ENCODE assay signal across 27 cellular contexts in genomic region chr2:176378323-176378722, GRCh38.
A peak's percentile ranks its signal among the peaks of the same experiment; 100 is the strongest.
DNase-seq lines count a peak whose midpoint lies in the region; FAIRE-seq and TF ChIP-seq lines count a peak whose summit lies in the region.
"Had no signal": no experiment of that assay in that cellular context is flagged by ENCODE, and none has a peak within 500 bp of the region (broad histone marks: within the 10 kb centered on the region; RNA-seq: fewer than 3 reads in every experiment).

No MANE protein-coding gene starts in this region.

- H3K9me3 Mint-ChIP-seq in CD14-positive monocyte = peaks cover 3 to 11% (median 7%) of the 10 kb centered on the region in 7 donors

- H3K27ac Mint-ChIP-seq in CD14-positive monocyte = no peak overlapping the region
- H3K27ac Mint-ChIP-seq: B cell; CD4-positive, alpha-beta memory T cell; CD4-positive, CD25-positive, alpha-beta regulatory T cell; CD8-positive, alpha-beta memory T cell had no signal

- peak; percentile 60 for FAIRE-seq in TTC549 (lab: Jason Lieb, UNC)
- peak; percentile 21 for FAIRE-seq in endometrium (lab: Jason Lieb, UNC)
- FAIRE-seq: A549, GM12878, GM12892, GM18507 had no signal

- CTCF ChIA-PET in HEK293 (lab: Yijun Ruan, JAX) = interaction anchor here (0.6 kb wide), 1 partner anchor 77 kb away, joined by 3 read pairs; no protein-coding TSS in a partner anchor

- no peak overlapping the region for H3K4me3 Mint-ChIP-seq in CD14-positive monocyte
- H3K4me3 Mint-ChIP-seq: B cell; CD4-positive, alpha-beta memory T cell; CD4-positive, CD25-positive, alpha-beta regulatory T cell; CD8-positive, alpha-beta memory T cell had no signal

- intact Hi-C loops in CD14-positive monocyte (cut with micrococcal nuclease) = no loop called here

- H3K4me3 ChIP-seq in HEK293 (ENCODE audit: low read depth, low read length) = no peak overlapping the region
- H3K4me3 ChIP-seq: A549; BLaER1 treated with 17β-estradiol and CSF1 and Interleukin-3, amounts not matched to agents 10 nM and 100 nM; GM12878 had no signal

- no peak for DNase-seq in KG1 (lab: John Stamatoyannopoulos, UW)
- no peak for DNase-seq in NCI-H2171 treated with DMSO at 0.1 percent for 48 hours (lab: John Stamatoyannopoulos, UW)
- DNase-seq in CD14-positive monocyte (ENCODE audit: low spot score) = no peak
- no peak for DNase-seq in erythroblast (lab: John Stamatoyannopoulos, UW)
- DNase-seq: 8988T; AML-193; CD4-positive, alpha-beta memory T cell; CD4-positive, CD25-positive, alpha-beta regulatory T cell; CD8-positive, alpha-beta memory T cell; COR-L47; DMS 273 treated with DMSO at 0.1 percent for 48 hours; DMS153; DMS53; DMS79; DND-41; EL; GDM1 had no signal

- no peaks in the 10 kb centered on the region for H3K4me1 ChIP-seq in HEK293 (ENCODE audit: control insufficient read depth, insufficient read depth, low read length)
- H3K4me1 ChIP-seq: A549; BLaER1 treated with 17β-estradiol and CSF1 and Interleukin-3, amounts not matched to agents 10 nM and 100 nM had no signal

- H3K27me3 Mint-ChIP-seq in CD14-positive monocyte (ENCODE audit: low read depth in 3 of 3) = peaks cover 0 to 6% (median 0%) of the 10 kb centered on the region in 3 donors

- H3K36me3 Mint-ChIP-seq in CD14-positive monocyte = no peaks in the 10 kb centered on the region
- H3K36me3 Mint-ChIP-seq: CD4-positive, alpha-beta memory T cell; CD4-positive, CD25-positive, alpha-beta regulatory T cell; CD8-positive, alpha-beta memory T cell had no signal

- H3K4me1 Mint-ChIP-seq in CD14-positive monocyte = no peaks in the 10 kb centered on the region
- H3K4me1 Mint-ChIP-seq: B cell; CD4-positive, alpha-beta memory T cell; CD4-positive, CD25-positive, alpha-beta regulatory T cell; CD8-positive, alpha-beta memory T cell had no signal

- POLR2A ChIA-PET in HEK293 (lab: Yijun Ruan, JAX) = no interaction called here

- no peaks in the 10 kb centered on the region for H3K9me3 ChIP-seq in HEK293 (ENCODE audit: control insufficient read depth, insufficient read depth, low read depth, low read length)

- no peak for TF ChIP-seq CTCF in HEK293 (tag by site-specific recombination; IDR thresholded peaks at IDR 0.05)
- no peak for TF ChIP-seq CTCF in CD14-positive monocyte (IDR thresholded peaks at IDR 0.05)

- no peak for TF ChIP-seq POLR2A in erythroblast (IDR thresholded peaks at IDR 0.05; ENCODE audit: low read length)

- H3K36me3 ChIP-seq in HEK293 (ENCODE audit: control insufficient read depth in 2 of 2, insufficient read depth in 1 of 2, low read length in 2 of 2) = no peaks in the 10 kb centered on the region
- H3K36me3 ChIP-seq: BLaER1 treated with 17β-estradiol and CSF1 and Interleukin-3, amounts not matched to agents 10 nM and 100 nM had no signal

- H3K27ac ChIP-seq in HEK293 (ENCODE audit: extremely low read depth, low read depth, low read length) = no peak overlapping the region
- H3K27ac ChIP-seq: A549; BLaER1 treated with 17β-estradiol and CSF1 and Interleukin-3, amounts not matched to agents 10 nM and 100 nM; C4-2B had no signal

TF ChIP-seq in HEK293, 187 proteins besides CTCF, POLR2A, EP300 and RAD21:
- TF ChIP-seq ZNF707 (tag by site-specific recombination; IDR thresholded peaks at IDR 0.05) (no peak), ZNF248 (tag by site-specific recombination; IDR thresholded peaks at IDR 0.05) (no peak), ZBTB21 (tag by site-specific recombination; IDR thresholded peaks at IDR 0.05) (no peak), SETDB1 (IDR thresholded peaks at IDR 0.05; ENCODE audit: insufficient read length, low read length) (peak; percentile 96), ZNF610 (tag by site-specific recombination; IDR thresholded peaks at IDR 0.05; ENCODE audit: borderline replicate concordance) (0 out of 2 replicates have a peak, but pooled peaks have one; percentile 28)
